ENCODE assay signal across 28 cellular contexts in the genomic region with DNA sequence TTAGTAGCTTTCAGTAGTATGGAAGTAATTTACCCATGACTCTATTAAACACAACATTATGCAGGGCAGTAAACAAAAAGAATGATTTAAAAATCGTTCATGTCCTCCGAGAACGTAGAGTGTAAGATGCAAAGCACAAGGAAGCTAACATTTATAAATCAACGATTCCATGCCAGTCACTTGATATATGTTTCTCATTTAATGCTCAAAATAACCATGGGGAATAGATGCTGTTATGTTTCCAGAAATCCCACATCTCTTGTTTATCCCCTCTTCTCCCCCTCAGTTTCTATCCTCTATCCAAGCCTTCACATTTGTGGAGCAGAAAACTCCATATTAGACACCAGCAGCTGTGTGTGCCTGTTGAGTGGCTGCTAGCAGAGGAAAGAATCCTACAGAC.
"Had no signal": no experiment of that assay in that cellular context is flagged by ENCODE, and none has a peak within 500 bp of the region (broad histone marks: within the 10 kb centered on the region; RNA-seq: fewer than 3 reads in every experiment).

No MANE protein-coding gene starts in this region.

- H3K27ac Mint-ChIP-seq: dendritic cell treated with granulocyte-macrophage colony-stimulating factor and Interleukin-4, amounts not matched to agents 40 ng/mL and 50 ng/mL, for 4 days; effector memory CD8-positive, alpha-beta T cell; endodermal cell had no signal

- H3K36me3 ChIP-seq: colonic mucosa, esophagus muscularis mucosa, esophagus squamous epithelium, gastrocnemius medialis, gastroesophageal sphincter, heart left ventricle had no signal

- H3K9me3 Mint-ChIP-seq: dendritic cell treated with granulocyte-macrophage colony-stimulating factor and Interleukin-4, amounts not matched to agents 40 ng/mL and 50 ng/mL, for 4 days; effector memory CD8-positive, alpha-beta T cell; endodermal cell had no signal

- H3K4me1 ChIP-seq: colonic mucosa, esophagus muscularis mucosa, gastrocnemius medialis, gastroesophageal sphincter, heart left ventricle had no signal

- H3K4me3 Mint-ChIP-seq: dendritic cell treated with granulocyte-macrophage colony-stimulating factor and Interleukin-4, amounts not matched to agents 40 ng/mL and 50 ng/mL, for 4 days; effector memory CD8-positive, alpha-beta T cell; endodermal cell had no signal

- H3K27me3 Mint-ChIP-seq: dendritic cell treated with granulocyte-macrophage colony-stimulating factor and Interleukin-4, amounts not matched to agents 40 ng/mL and 50 ng/mL, for 4 days; effector memory CD8-positive, alpha-beta T cell had no signal

- FAIRE-seq: colon, endometrium, endothelial cell of umbilical vein, frontal cortex had no signal

- H3K9me3 ChIP-seq: colonic mucosa, esophagus muscularis mucosa, esophagus squamous epithelium, gastrocnemius medialis, gastroesophageal sphincter, heart left ventricle had no signal

- H3K4me3 ChIP-seq: colonic mucosa, coronary artery, dorsolateral prefrontal cortex, esophagus muscularis mucosa, esophagus squamous epithelium, gastrocnemius medialis, gastroesophageal sphincter, heart left ventricle had no signal

- H3K27ac ChIP-seq: colonic mucosa, coronary artery, dorsolateral prefrontal cortex, epithelial cell of prostate, esophagus muscularis mucosa, esophagus squamous epithelium, foreskin keratinocyte, gastrocnemius medialis, gastroesophageal sphincter, heart left ventricle had no signal

- DNase-seq: colonic mucosa; cortex of kidney; dermis blood vessel endothelial cell; dorsolateral prefrontal cortex; effector CD4-positive, alpha-beta T cell; effector CD8-positive, alpha-beta T cell; effector memory CD4-positive, alpha-beta T cell; effector memory CD8-positive, alpha-beta T cell; endodermal cell; erythroblast; esophagus squamous epithelium; foreskin fibroblast; foreskin keratinocyte; foreskin melanocyte; gastrocnemius medialis; glutamatergic neuron; head of caudate nucleus; heart left ventricle had no signal

- ATAC-seq: effector memory CD8-positive, alpha-beta T cell; esophagus mucosa; foreskin keratinocyte; gastrocnemius medialis; gastroesophageal sphincter; heart left ventricle had no signal

- H3K27me3 ChIP-seq: colonic mucosa, dorsolateral prefrontal cortex, esophagus muscularis mucosa, esophagus squamous epithelium, foreskin keratinocyte, gastrocnemius medialis, gastroesophageal sphincter had no signal
